In genomic region chr22:17578129-17578754, GRCh38 we compare ENCODE assay signal across 11 cellular contexts. TPM values are rescaled to one million over a fixed set of nuclear protein-coding genes. Genes with fewer than 3 reads are reported as not detected.
DNase-seq lines count a peak whose midpoint lies in the region; ATAC-seq, FAIRE-seq and TF ChIP-seq lines count a peak whose summit lies in the region.
"Had no signal": no experiment of that assay in that cellular context is flagged by ENCODE, and none has a peak within 500 bp of the region (broad histone marks: within the 10 kb centered on the region; RNA-seq: fewer than 3 reads in every experiment).

No MANE protein-coding gene starts in this region.

- dilution Hi-C loops in endothelial cell of umbilical vein (cut with MboI; ENCODE audit: extremely low pct_ligation_motif_present, low sequenced_read_pairs) = no loop called here

- H3K4me3 ChIP-seq in endothelial cell of umbilical vein (replicated peaks in 1 of 3; ENCODE audit: insufficient read depth in 1 of 3, low read depth in 1 of 3, low read length in 3 of 3) (no peak overlapping the region), lower leg skin (ENCODE audit: low read depth, poor library complexity, severe bottlenecking) (no peak overlapping the region)

- H3K27ac ChIP-seq in endothelial cell of umbilical vein (ENCODE audit: insufficient read depth, low read depth, low read length) (no peak overlapping the region), temporal lobe (ENCODE audit: low read depth, low read length) (peak overlapping the region; percentile 19)

- no peaks in the 10 kb centered on the region for H3K9me1 ChIP-seq in endothelial cell of umbilical vein (replicated peaks; ENCODE audit: control insufficient read depth, extremely low read depth, insufficient read depth, low read length)

- intact Hi-C loops in endothelial cell of umbilical vein (cut with micrococcal nuclease) (no loop called here), lower leg skin (cut with DNase I; ENCODE audit: low total_unique reads) (no loop called here)

- ATAC-seq in GM19035 (IDR thresholded peaks at IDR 0.05; ENCODE audit: unreplicated experiment) = no peak
- no peak for ATAC-seq in HG03378 (IDR thresholded peaks at IDR 0.05; ENCODE audit: unreplicated experiment)
- ATAC-seq: activated CD4-positive, CD25-positive, alpha-beta regulatory T cell treated with anti-CD3 and anti-CD28 coated beads, Interleukin-2, amount 50 U/mL, for 24 hours had no signal

- no peak overlapping the region for H3K4me2 ChIP-seq in endothelial cell of umbilical vein (ENCODE audit: insufficient read depth, low read length)

- TF ChIP-seq POLR2A in endothelial cell of umbilical vein (IDR thresholded peaks at IDR 0.05; ENCODE audit: low read depth, low read length) = no peak
- no peak for TF ChIP-seq POLR2A in lower leg skin (IDR thresholded peaks at IDR 0.05)

- FAIRE-seq in endothelial cell of umbilical vein (lab: Jason Lieb, UNC) = no peak
- FAIRE-seq: G401.6 had no signal

- no peaks in the 10 kb centered on the region for H3K79me2 ChIP-seq in endothelial cell of umbilical vein (ENCODE audit: control insufficient read depth, insufficient read depth, low read length)

- H3K4me1 ChIP-seq in endothelial cell of umbilical vein (ENCODE audit: control insufficient read depth, extremely low read depth, insufficient read depth, low read length) = no peaks in the 10 kb centered on the region

- BruUV-seq in endothelial cell of umbilical vein (replicated peaks; lab: Mats Ljungman, UMichigan) = no TSS peak

- POLR2A ChIA-PET in endothelial cell of umbilical vein (lab: Charles Lee) = no interaction called here

- H3K27me3 ChIP-seq in endothelial cell of umbilical vein (ENCODE audit: control insufficient read depth in 2 of 2, insufficient read depth in 2 of 2, low read length in 2 of 2) = no peaks in the 10 kb centered on the region

- no peak overlapping the region for H2AFZ ChIP-seq in endothelial cell of umbilical vein (ENCODE audit: low read depth, low read length)

- no peaks in the 10 kb centered on the region for H3K36me3 ChIP-seq in endothelial cell of umbilical vein (ENCODE audit: control insufficient read depth in 2 of 2, extremely low read depth in 1 of 2, insufficient read depth in 2 of 2, low read length in 2 of 2)

- DNase-seq in NCI-H2029 (lab: John Stamatoyannopoulos, UW) (peak; percentile 31), NCI-H2029 treated with DMSO at 0.1 percent for 48 hours (lab: John Stamatoyannopoulos, UW) (no peak), endothelial cell of umbilical vein (ENCODE audit: low read depth, low spot score) (peak; percentile 23), lower leg skin (ENCODE audit: low spot score in 2 of 2) (peak; percentile 80 to 92), COLO668 (lab: John Stamatoyannopoulos, UW; ENCODE audit: unreplicated experiment) (no peak)
- DNase-seq: 8988T had no signal

- no peaks in the 10 kb centered on the region for H4K20me1 ChIP-seq in endothelial cell of umbilical vein (replicated peaks; ENCODE audit: control insufficient read depth, extremely low read depth, insufficient read depth, low read length)

- CTCF ChIA-PET in endothelial cell of umbilical vein (lab: Charles Lee) = interaction anchor here (1.0 to 2.8 kb wide), 3 partner anchors 10 to 252 kb away, joined by 3 to 10 read pairs (median 7); no protein-coding TSS in a partner anchor

- TF ChIP-seq CTCF in endothelial cell of umbilical vein (IDR thresholded peaks at IDR 0.05; ENCODE audit: extremely low read depth in 1 of 2, insufficient read depth in 1 of 2, low read depth in 1 of 2, low read length in 2 of 2) (no peak), lower leg skin (IDR thresholded peaks at IDR 0.05) (no peak)

- WGBS in lower leg skin, 2 donors = 61 to 71% methylated on average over 11 of the region's 11 CpGs

- H3K9ac ChIP-seq in endothelial cell of umbilical vein (replicated peaks; ENCODE audit: extremely low read depth, insufficient read depth, low read length) = no peak overlapping the region

- no peaks in the 10 kb centered on the region for H3K9me3 ChIP-seq in endothelial cell of umbilical vein (replicated peaks; ENCODE audit: control insufficient read depth, insufficient read depth, low read length)

TF ChIP-seq in endothelial cell of umbilical vein, 7 proteins besides CTCF, POLR2A, EP300 and RAD21:
- no peak for TF ChIP-seq MYC (IDR thresholded peaks at IDR 0.05; ENCODE audit: low read depth, low read length)
- no peak for TF ChIP-seq EZH2 (IDR thresholded peaks at IDR 0.05; ENCODE audit: borderline replicate concordance, low read depth, low read length, severe bottlenecking)
- no peak for TF ChIP-seq POLR2AphosphoS5 (IDR thresholded peaks at IDR 0.05; ENCODE audit: insufficient read depth, low read depth, low read length)
- TF ChIP-seq JUN (IDR thresholded peaks at IDR 0.05; ENCODE audit: borderline replicate concordance, insufficient read depth, insufficient read length, low read depth) = no peak
- TF ChIP-seq FOS (IDR thresholded peaks at IDR 0.05; ENCODE audit: borderline replicate concordance, insufficient read depth, low read length) = no peak
- no peak for TF ChIP-seq MAX (IDR thresholded peaks at IDR 0.05; ENCODE audit: insufficient read depth, insufficient read length)
- TF ChIP-seq GATA2 (IDR thresholded peaks at IDR 0.05; ENCODE audit: insufficient read depth, insufficient read length, low read depth, low read length) = no peak

RNA-seq across cellular contexts. Expression of gene SLC25A18, which starts 14.9 kb away (rescaled TPM):
- not detected in 2 replicates for total RNA-seq in endothelial cell of umbilical vein
- not detected in 2 replicates for polyA plus RNA-seq in endothelial cell of umbilical vein
- polyA plus RNA-seq in endothelial cell of umbilical vein (2011; cell fraction: cytosol; rRNA removed) = not detected in 2 replicates
- not detected in 2 replicates for polyA plus RNA-seq in endothelial cell of umbilical vein (2011; cell fraction: nucleus; rRNA removed)
- polyA plus RNA-seq in endothelial cell of umbilical vein (2012) = 0.23 and 0.27 TPM in 2 replicates
- polyA minus RNA-seq in endothelial cell of umbilical vein = not detected in 2 replicates
- polyA minus RNA-seq in endothelial cell of umbilical vein (2011; cell fraction: cytosol; rRNA and poly(A)+ RNA removed) = not detected
- not detected in 2 replicates for polyA minus RNA-seq in endothelial cell of umbilical vein (2011; cell fraction: nucleus; rRNA and poly(A)+ RNA removed)
- total RNA-seq in lower leg skin = 1 to 10 TPM in 3 of 4 donors, under 1 TPM in 1; 0.83 to 2.3 (median 1.3) TPM
- 5.4 TPM for total RNA-seq in temporal lobe

RNA-seq across cellular contexts. Expression of gene ATP6V1E1, which starts 50.3 kb away (rescaled TPM):
- 113 and 118 TPM in 2 replicates for total RNA-seq in endothelial cell of umbilical vein
- 95.2 and 95.9 TPM in 2 replicates for polyA plus RNA-seq in endothelial cell of umbilical vein
- 93.1 and 96.2 TPM in 2 replicates for polyA plus RNA-seq in endothelial cell of umbilical vein (2011; cell fraction: cytosol; rRNA removed)
- polyA plus RNA-seq in endothelial cell of umbilical vein (2011; cell fraction: nucleus; rRNA removed) = 46.9 and 54.4 TPM in 2 replicates
- 127 and 139 TPM in 2 replicates for polyA plus RNA-seq in endothelial cell of umbilical vein (2012)
- 92.8 and 96.6 TPM in 2 replicates for polyA minus RNA-seq in endothelial cell of umbilical vein
- polyA minus RNA-seq in endothelial cell of umbilical vein (2011; cell fraction: cytosol; rRNA and poly(A)+ RNA removed) = 38.7 TPM
- 25.4 and 34.2 TPM in 2 replicates for polyA minus RNA-seq in endothelial cell of umbilical vein (2011; cell fraction: nucleus; rRNA and poly(A)+ RNA removed)
- 100 to 1,000 TPM; 113 to 136 (median 125) TPM for total RNA-seq in lower leg skin
- total RNA-seq in temporal lobe = 80.6 TPM

Comparison
In these comparisons a context has a peak if more than half of its experiments do, and no peak if none do; other contexts are left out.
1. DNase-seq: peak in NCI-H2029 (single experiment), endothelial cell of umbilical vein (single experiment) and lower leg skin (2 of 2); none in NCI-H2029 treated with DMSO at 0.1 percent for 48 hours (single experiment) and COLO668 (single experiment).